22 cellular contexts compared by ENCODE assay signal in the genomic region with DNA sequence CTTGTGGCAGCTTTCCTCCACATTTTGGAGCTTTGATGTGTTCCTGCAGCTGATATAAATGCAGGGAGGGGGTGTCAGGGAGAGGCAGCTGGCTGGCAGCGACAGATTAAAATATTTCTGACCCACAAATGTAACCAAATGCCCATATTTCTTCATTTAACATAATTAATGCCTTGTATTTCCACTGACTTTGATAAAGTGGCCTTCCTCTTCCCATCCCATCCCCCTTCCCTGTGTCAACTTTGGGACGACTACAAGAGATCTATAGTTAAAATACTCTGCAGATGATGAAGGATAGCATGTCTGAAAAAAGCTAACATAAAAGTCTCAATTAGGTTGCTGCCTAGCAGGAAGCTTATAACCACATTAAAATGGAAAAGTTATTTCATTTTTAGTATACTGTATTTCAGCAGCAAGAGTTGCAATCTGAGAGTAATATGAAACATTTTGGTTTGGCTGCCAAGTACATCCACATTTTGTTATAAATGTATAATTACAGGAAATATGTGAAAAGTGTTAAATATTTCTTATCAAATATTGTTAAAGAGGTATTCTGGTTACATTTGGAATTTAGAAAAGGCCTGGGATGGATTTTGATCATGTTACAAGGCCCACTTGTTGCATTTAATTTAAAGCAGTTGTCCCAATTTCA.
A peak's percentile ranks its signal among the peaks of the same experiment; 100 is the strongest.
DNase-seq lines count a peak whose midpoint lies in the region; ATAC-seq, FAIRE-seq and TF ChIP-seq lines count a peak whose summit lies in the region.
"Had no signal": no experiment of that assay in that cellular context is flagged by ENCODE, and none has a peak within 500 bp of the region (broad histone marks: within the 10 kb centered on the region; RNA-seq: fewer than 3 reads in every experiment).

No MANE protein-coding gene starts in this region.

- H3K4me3 ChIP-seq in kidney (ENCODE audit: low read length in 2 of 2) (no peak overlapping the region), ascending aorta (no peak overlapping the region)
- H3K4me3 ChIP-seq: dorsolateral prefrontal cortex, prostate gland, SJCRH30 had no signal

- ATAC-seq in stimulated activated naive CD8-positive, alpha-beta T cell treated with anti-CD3 and anti-CD28 coated beads, Interleukin-15, amount 100 ng/mL, for 72 hours: no peak
- ATAC-seq in stimulated activated naive CD8-positive, alpha-beta T cell treated with anti-CD3 and anti-CD28 coated beads, Interleukin-15, Interleukin-2, amounts not matched to agents 100 U/mL and 50 U/mL, for 24 hours: no peak
- ATAC-seq in activated CD8-positive, alpha-beta T cell treated with anti-CD3 and anti-CD28 coated beads, Interleukin-2, amount 10 ng/mL, durations not matched to agents 7 days and 5 days: no peak
- ATAC-seq: HCT116 had no signal

- intact Hi-C loops in kidney (cut with DNase I) (no loop called here), ascending aorta (cut with DNase I) (no loop called here)

- no peak for TF ChIP-seq CTCF in kidney (IDR thresholded peaks at IDR 0.05; ENCODE audit: borderline replicate concordance, extremely low read depth, insufficient read depth)
- TF ChIP-seq CTCF in ascending aorta (IDR thresholded peaks at IDR 0.05): no peak

- no peak for DNase-seq in stimulated activated naive CD8-positive, alpha-beta T cell treated with anti-CD3 and anti-CD28 coated beads, Interleukin-15, amount 100 ng/mL, for 72 hours
- DNase-seq in stimulated activated naive CD8-positive, alpha-beta T cell treated with anti-CD3 and anti-CD28 coated beads, Interleukin-15, Interleukin-2, amounts not matched to agents 100 U/mL and 50 U/mL, for 24 hours: no peak
- DNase-seq in activated CD8-positive, alpha-beta T cell treated with anti-CD3 and anti-CD28 coated beads, Interleukin-2, amount 10 ng/mL, durations not matched to agents 7 days and 5 days: no peak
- DNase-seq in kidney: no peak
- no peak for DNase-seq in urothelium cell line (ENCODE audit: low spot score)
- DNase-seq in HuH-7 (ENCODE audit: low spot score): no peak
- DNase-seq in cerebellar nuclear complex (lab: John Stamatoyannopoulos, UW): no peak
- DNase-seq in ascending aorta (ENCODE audit: low spot score in 2 of 2): no peak
- DNase-seq: activated CD4-positive, alpha-beta T cell treated with anti-CD3 and anti-CD28 coated beads for 1 hour; activated T-cell treated with anti-CD3 and anti-CD28 coated beads, Interleukin-2, amount 50 U/mL, for 24 hours; aorta; caudate nucleus; dorsolateral prefrontal cortex; glutamatergic neuron; NCI-H1105 treated with DMSO at 0.1 percent for 48 hours; NCI-H2107; NK-92 treated with Interleukin-12 subunit alpha and Interleukin-12 subunit beta, amount 100 ng/mL, for 24 hours had no signal

- POLR2A ChIA-PET in activated CD8-positive, alpha-beta T cell treated with anti-CD3 and anti-CD28 coated beads, Interleukin-2, amount 10 ng/mL, durations not matched to agents 7 days and 5 days (lab: Charles Lee): no interaction called here

- no peaks in the 10 kb centered on the region for H3K36me3 ChIP-seq in kidney (ENCODE audit: control insufficient read depth in 1 of 2, insufficient read depth in 2 of 2, low read length in 2 of 2)
- no peaks in the 10 kb centered on the region for H3K36me3 ChIP-seq in ascending aorta
- H3K36me3 ChIP-seq: prostate gland, SJCRH30 had no signal

- no peaks in the 10 kb centered on the region for H3K9me3 Mint-ChIP-seq in stimulated activated naive CD8-positive, alpha-beta T cell treated with anti-CD3 and anti-CD28 coated beads, Interleukin-15, amount 100 ng/mL, for 72 hours
- H3K9me3 Mint-ChIP-seq in activated CD8-positive, alpha-beta T cell treated with anti-CD3 and anti-CD28 coated beads, Interleukin-2, amount 10 ng/mL, durations not matched to agents 7 days and 5 days (ENCODE audit: insufficient read depth): no peaks in the 10 kb centered on the region

- no peak for FAIRE-seq in kidney (lab: Jason Lieb, UNC)
- FAIRE-seq in urothelium cell line (lab: Jason Lieb, UNC): peak; percentile 83
- FAIRE-seq: endothelial cell of umbilical vein had no signal

- H3K36me3 Mint-ChIP-seq in activated CD8-positive, alpha-beta T cell treated with anti-CD3 and anti-CD28 coated beads, Interleukin-2, amount 10 ng/mL, durations not matched to agents 7 days and 5 days (ENCODE audit: low read depth): peaks cover 3% of the 10 kb centered on the region

- peak overlapping the region; percentile 67 to 91 for H3K27ac Mint-ChIP-seq in stimulated activated naive CD8-positive, alpha-beta T cell treated with anti-CD3 and anti-CD28 coated beads, Interleukin-15, amount 100 ng/mL, for 72 hours
- peak overlapping the region; percentile 43 for H3K27ac Mint-ChIP-seq in activated CD8-positive, alpha-beta T cell treated with anti-CD3 and anti-CD28 coated beads, Interleukin-2, amount 10 ng/mL, durations not matched to agents 7 days and 5 days
- H3K27ac Mint-ChIP-seq: activated T-cell treated with anti-CD3 and anti-CD28 coated beads, Interleukin-2, amount 50 U/mL, for 24 hours; IgD-negative memory B cell had no signal

- H3K9ac ChIP-seq in kidney (ENCODE audit: low read length in 2 of 2): no peak overlapping the region

- H3K4me1 ChIP-seq in kidney (ENCODE audit: control insufficient read depth in 1 of 2, insufficient read depth in 1 of 2, low read depth in 1 of 2, low read length in 2 of 2) (peaks cover 2 to 19% of the 10 kb centered on the region in 2 donors), ascending aorta (no peaks in the 10 kb centered on the region)
- H3K4me1 ChIP-seq: prostate gland had no signal

- H3K4me3 Mint-ChIP-seq in stimulated activated naive CD8-positive, alpha-beta T cell treated with anti-CD3 and anti-CD28 coated beads, Interleukin-15, amount 100 ng/mL, for 72 hours: peak overlapping the region in 1 of 2 donors; percentile 40
- no peak overlapping the region for H3K4me3 Mint-ChIP-seq in activated CD8-positive, alpha-beta T cell treated with anti-CD3 and anti-CD28 coated beads, Interleukin-2, amount 10 ng/mL, durations not matched to agents 7 days and 5 days
- H3K4me3 Mint-ChIP-seq: activated T-cell treated with anti-CD3 and anti-CD28 coated beads, Interleukin-2, amount 50 U/mL, for 24 hours; IgD-negative memory B cell had no signal

- no peaks in the 10 kb centered on the region for H3K27me3 Mint-ChIP-seq in stimulated activated naive CD8-positive, alpha-beta T cell treated with anti-CD3 and anti-CD28 coated beads, Interleukin-15, amount 100 ng/mL, for 72 hours
- no peaks in the 10 kb centered on the region for H3K27me3 Mint-ChIP-seq in activated CD8-positive, alpha-beta T cell treated with anti-CD3 and anti-CD28 coated beads, Interleukin-2, amount 10 ng/mL, durations not matched to agents 7 days and 5 days (ENCODE audit: low read depth)
- H3K27me3 Mint-ChIP-seq: activated T-cell treated with anti-CD3 and anti-CD28 coated beads, Interleukin-2, amount 50 U/mL, for 24 hours; IgD-negative memory B cell had no signal

- H3K27ac ChIP-seq in kidney (ENCODE audit: low read depth in 2 of 2, low read length in 2 of 2): peak overlapping the region; percentile 49 to 74
- H3K27ac ChIP-seq in ascending aorta: no peak overlapping the region
- H3K27ac ChIP-seq: dorsolateral prefrontal cortex, prostate gland, SJCRH30 had no signal

- no peaks in the 10 kb centered on the region for H3K9me3 ChIP-seq in kidney (ENCODE audit: control insufficient read depth in 1 of 2, low read length in 2 of 2)
- no peaks in the 10 kb centered on the region for H3K9me3 ChIP-seq in ascending aorta
- H3K9me3 ChIP-seq: prostate gland, SJCRH30 had no signal

- H3K4me1 Mint-ChIP-seq in stimulated activated naive CD8-positive, alpha-beta T cell treated with anti-CD3 and anti-CD28 coated beads, Interleukin-15, amount 100 ng/mL, for 72 hours: peaks cover 24% of the 10 kb centered on the region
- peaks cover 18% of the 10 kb centered on the region for H3K4me1 Mint-ChIP-seq in activated CD8-positive, alpha-beta T cell treated with anti-CD3 and anti-CD28 coated beads, Interleukin-2, amount 10 ng/mL, durations not matched to agents 7 days and 5 days (ENCODE audit: low read depth)

- CTCF ChIA-PET in activated CD8-positive, alpha-beta T cell treated with anti-CD3 and anti-CD28 coated beads, Interleukin-2, amount 10 ng/mL, durations not matched to agents 7 days and 5 days (lab: Charles Lee): no interaction called here

- H3K27me3 ChIP-seq in ascending aorta: no peaks in the 10 kb centered on the region
- H3K27me3 ChIP-seq: dorsolateral prefrontal cortex, SJCRH30 had no signal

Comparison
In these comparisons a context has a peak if more than half of its experiments do, and no peak if none do; other contexts are left out.
1. H3K27ac ChIP-seq: peak in kidney (2 of 2); none in ascending aorta (0 of 2).